ENCODE assay signal across 9 cellular contexts in genomic region chr12:3964404-3964803, GRCh38.
A peak's percentile ranks its signal among the peaks of the same experiment; 100 is the strongest.
DNase-seq lines count a peak whose midpoint lies in the region; ATAC-seq and TF ChIP-seq lines count a peak whose summit lies in the region.
"Had no signal": no experiment of that assay in that cellular context is flagged by ENCODE, and none has a peak within 500 bp of the region (broad histone marks: within the 10 kb centered on the region; RNA-seq: fewer than 3 reads in every experiment).

No MANE protein-coding gene starts in this region.

- peaks cover 36% of the 10 kb centered on the region for H3K4me1 ChIP-seq in cardiac muscle cell (ENCODE audit: low read depth)

- H3K36me3 ChIP-seq in cardiac muscle cell = no peaks in the 10 kb centered on the region

- H3K27ac ChIP-seq in cardiac muscle cell = no peak overlapping the region

- H3K27me3 ChIP-seq in cardiac muscle cell = no peaks in the 10 kb centered on the region

- no peaks in the 10 kb centered on the region for H3K9me3 ChIP-seq in cardiac muscle cell (ENCODE audit: low read depth)

- no peak for TF ChIP-seq CTCF in cardiac muscle cell (IDR thresholded peaks at IDR 0.05; ENCODE audit: low read depth, low read length)
- TF ChIP-seq CTCF in fibroblast of mammary gland (conservative IDR thresholded peaks at IDR 0.05; ENCODE audit: control insufficient read depth, insufficient read depth, low read depth, low read length) = peak; percentile 22

- H3K4me3 ChIP-seq in cardiac muscle cell (no peak overlapping the region), fibroblast of mammary gland (ENCODE audit: control insufficient read depth, low read depth, low read length) (no peak overlapping the region)

- no peak for ATAC-seq in Right ventricle myocardium inferior
- ATAC-seq in GM18517 (IDR thresholded peaks at IDR 0.05; ENCODE audit: unreplicated experiment) = no peak

- intact Hi-C loops in Right ventricle myocardium inferior (cut with DNase I) = no loop called here

- DNase-seq in cardiac muscle cell (ENCODE audit: low read depth in 1 of 2, low spot score in 1 of 2) (peak; percentile 5 to 40), Right ventricle myocardium inferior (ENCODE audit: missing footprints) (no peak), NCI-H82 treated with DMSO at 0.1 percent for 48 hours (lab: John Stamatoyannopoulos, UW; ENCODE audit: unreplicated experiment) (peak; percentile 49), fibroblast of mammary gland (ENCODE audit: low read depth) (peak; percentile 10), HT-29 (ENCODE audit: low spot score) (no peak)
- peak; percentile 46 for DNase-seq in stimulated activated CD8-positive, alpha-beta memory T cell treated with anti-CD3 and anti-CD28 coated beads, Interleukin-4, amount 100 ng/mL, for 48 hours
- DNase-seq in stimulated activated CD4-positive, alpha-beta T cell treated with anti-CD3 and anti-CD28 coated beads, Interleukin-1b, Interleukin-23, amount 100 ng/mL, for 48 hours = no peak
- DNase-seq: naive B cell had no signal

Comparison
In these comparisons a context has a peak if more than half of its experiments do, and no peak if none do; other contexts are left out.
1. DNase-seq: peak in cardiac muscle cell (2 of 2), NCI-H82 treated with DMSO at 0.1 percent for 48 hours (single experiment), fibroblast of mammary gland (single experiment) and stimulated activated CD8-positive, alpha-beta memory T cell treated with anti-CD3 and anti-CD28 coated beads, Interleukin-4, amount 100 ng/mL, for 48 hours (single experiment); none in Right ventricle myocardium inferior (single experiment), HT-29 (single experiment) and stimulated activated CD4-positive, alpha-beta T cell treated with anti-CD3 and anti-CD28 coated beads, Interleukin-1b, Interleukin-23, amount 100 ng/mL, for 48 hours (single experiment).